8 cellular contexts compared by ENCODE assay signal in the genomic region with DNA sequence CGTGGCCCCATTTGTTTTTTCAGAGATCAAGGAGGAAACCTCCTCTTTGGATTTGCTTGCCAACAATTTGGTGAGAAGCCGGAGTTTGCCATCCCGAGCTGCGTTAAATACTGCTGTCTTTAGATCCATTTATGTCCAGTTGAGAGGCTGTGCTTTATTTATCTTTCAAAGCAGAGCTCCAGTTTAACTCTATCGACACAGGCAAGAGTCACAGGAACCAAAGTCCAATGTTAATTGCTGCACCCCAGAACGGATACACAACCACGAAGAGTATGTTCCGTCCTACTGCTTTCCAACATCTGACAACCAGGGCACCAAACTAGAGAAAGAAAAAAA. TPM values are rescaled to one million over a fixed set of nuclear protein-coding genes. Genes with fewer than 3 reads are reported as not detected.
DNase-seq lines count a peak whose midpoint lies in the region; ATAC-seq and TF ChIP-seq lines count a peak whose summit lies in the region.

No MANE protein-coding gene starts in this region.

- in situ Hi-C loops in GM13977 (cut with MboI; ENCODE audit: low pct_unique_long_range_greater_than_20kb, low sequenced_read_pairs, unreplicated experiment) = no loop called here

- peak overlapping the region; percentile 96 for H3K4me3 Mint-ChIP-seq in activated CD8-positive, alpha-beta T cell treated with anti-CD3 and anti-CD28 coated beads for 36 hours
- H3K4me3 Mint-ChIP-seq in stimulated activated naive B cell treated with anti-CD40 and anti-IgM and Interleukin-4, amounts not matched to agents 10 μg/mL and 1 μg/mL and 100 μg/mL, for 72 hours = peak overlapping the region; percentile 94 to 97

- peaks cover 34% of the 10 kb centered on the region for H3K36me3 ChIP-seq in iPS-18a (ENCODE audit: control insufficient read depth, low read depth, low read length)

- H3K36me3 Mint-ChIP-seq in activated CD8-positive, alpha-beta T cell treated with anti-CD3 and anti-CD28 coated beads for 36 hours (ENCODE audit: low read depth) = peaks cover 65% of the 10 kb centered on the region
- peaks cover 25 to 56% of the 10 kb centered on the region in 2 donors for H3K36me3 Mint-ChIP-seq in stimulated activated naive B cell treated with anti-CD40 and anti-IgM and Interleukin-4, amounts not matched to agents 10 μg/mL and 1 μg/mL and 100 μg/mL, for 72 hours

- peaks cover 48% of the 10 kb centered on the region for H3K4me1 Mint-ChIP-seq in activated CD8-positive, alpha-beta T cell treated with anti-CD3 and anti-CD28 coated beads for 36 hours (ENCODE audit: low read depth)
- H3K4me1 Mint-ChIP-seq in stimulated activated naive B cell treated with anti-CD40 and anti-IgM and Interleukin-4, amounts not matched to agents 10 μg/mL and 1 μg/mL and 100 μg/mL, for 72 hours = peaks cover 25 to 52% of the 10 kb centered on the region in 2 donors

- H3K4me1 ChIP-seq in iPS-18a (ENCODE audit: control insufficient read depth, low read depth, low read length) = peaks cover 31% of the 10 kb centered on the region

- DNase-seq in DMS53 (lab: John Stamatoyannopoulos, UW) (peak; percentile 38), DMS53 treated with DMSO at 0.1 percent for 48 hours (lab: John Stamatoyannopoulos, UW; ENCODE audit: unreplicated experiment) (no peak), DMS79 (lab: John Stamatoyannopoulos, UW) (no peak), GM13977 (ENCODE audit: low spot score) (no peak), GM19238 (ENCODE audit: insufficient read length, low spot score) (no peak)
- DNase-seq in activated CD8-positive, alpha-beta T cell treated with anti-CD3 and anti-CD28 coated beads for 36 hours = no peak
- no peak for DNase-seq in stimulated activated naive B cell treated with anti-CD40 and anti-IgM and Interleukin-4, amounts not matched to agents 10 μg/mL and 1 μg/mL and 100 μg/mL, for 72 hours

- CTCF ChIA-PET in activated CD8-positive, alpha-beta T cell treated with anti-CD3 and anti-CD28 coated beads for 36 hours (lab: Charles Lee) = interaction anchor here (0.8 to 1.8 kb wide), 11 partner anchors 9 to 525 kb away, joined by 3 to 14 read pairs (median 3); a partner anchor contains a TSS

- peak overlapping the region; percentile 96 for H3K9ac ChIP-seq in iPS-18a (ENCODE audit: low read length)

- peaks cover 7% of the 10 kb centered on the region for H3K9me3 Mint-ChIP-seq in activated CD8-positive, alpha-beta T cell treated with anti-CD3 and anti-CD28 coated beads for 36 hours
- H3K9me3 Mint-ChIP-seq in stimulated activated naive B cell treated with anti-CD40 and anti-IgM and Interleukin-4, amounts not matched to agents 10 μg/mL and 1 μg/mL and 100 μg/mL, for 72 hours = peaks cover 0 to 3% of the 10 kb centered on the region in 2 donors

- TF ChIP-seq CTCF in activated CD8-positive, alpha-beta T cell treated with anti-CD3 and anti-CD28 coated beads for 36 hours (IDR thresholded peaks at IDR 0.05) = no peak
- TF ChIP-seq CTCF in GM13977 (IDR thresholded peaks at IDR 0.05; ENCODE audit: extremely low read depth, insufficient read depth, missing control alignments) = no peak

- no peak for ATAC-seq in activated CD8-positive, alpha-beta T cell treated with anti-CD3 and anti-CD28 coated beads for 36 hours
- ATAC-seq in stimulated activated naive B cell treated with anti-CD40 and anti-IgM and Interleukin-4, amounts not matched to agents 10 μg/mL and 1 μg/mL and 100 μg/mL, for 72 hours (replicated peaks) = no peak

- H3K27ac Mint-ChIP-seq in activated CD8-positive, alpha-beta T cell treated with anti-CD3 and anti-CD28 coated beads for 36 hours = peak overlapping the region; percentile 99
- peak overlapping the region; percentile 99 for H3K27ac Mint-ChIP-seq in stimulated activated naive B cell treated with anti-CD40 and anti-IgM and Interleukin-4, amounts not matched to agents 10 μg/mL and 1 μg/mL and 100 μg/mL, for 72 hours

- H3K4me3 ChIP-seq in iPS-18a (ENCODE audit: low read length) = peak overlapping the region; percentile 97

- H3K27ac ChIP-seq in iPS-18a (ENCODE audit: low read length) = peak overlapping the region; percentile 85

- intact Hi-C loops in activated CD8-positive, alpha-beta T cell treated with anti-CD3 and anti-CD28 coated beads for 36 hours (cut with micrococcal nuclease) = loop anchor here (5.0 kb wide), 1 partner anchor 81 kb away; no protein-coding TSS in a partner anchor

- H3K27me3 ChIP-seq in iPS-18a (ENCODE audit: control insufficient read depth, insufficient read depth, low read length) = no peaks in the 10 kb centered on the region

- POLR2A ChIA-PET in activated CD8-positive, alpha-beta T cell treated with anti-CD3 and anti-CD28 coated beads for 36 hours (lab: Charles Lee) = interaction anchor here (0.8 to 1.7 kb wide), 13 partner anchors 9 to 297 kb away, joined by 3 to 8 read pairs (median 3); no protein-coding TSS in a partner anchor

- H3K9me3 ChIP-seq in iPS-18a (ENCODE audit: control insufficient read depth, low read depth, low read length) = peaks cover 9% of the 10 kb centered on the region

- H3K27me3 Mint-ChIP-seq in activated CD8-positive, alpha-beta T cell treated with anti-CD3 and anti-CD28 coated beads for 36 hours = no peaks in the 10 kb centered on the region
- H3K27me3 Mint-ChIP-seq in stimulated activated naive B cell treated with anti-CD40 and anti-IgM and Interleukin-4, amounts not matched to agents 10 μg/mL and 1 μg/mL and 100 μg/mL, for 72 hours = no peaks in the 10 kb centered on the region

RNA-seq across cellular contexts. Expression of a gene that starts 1.2 kb away (rescaled TPM):
- 10 to 100 TPM; 16.6 to 16.7 TPM for total RNA-seq in activated CD8-positive, alpha-beta T cell treated with anti-CD3 and anti-CD28 coated beads for 36 hours

RNA-seq across cellular contexts. Expression of a gene that starts 58.9 kb away (rescaled TPM):
- total RNA-seq in activated CD8-positive, alpha-beta T cell treated with anti-CD3 and anti-CD28 coated beads for 36 hours = under 1 TPM; 0.27 to 0.96 TPM
